Comparison of ENCODE assay signal across 28 cellular contexts in genomic region chr16:35142809-35143192, GRCh38.
"Had no signal": no experiment of that assay in that cellular context is flagged by ENCODE, and none has a peak within 500 bp of the region (broad histone marks: within the 10 kb centered on the region; RNA-seq: fewer than 3 reads in every experiment).

No MANE protein-coding gene starts in this region.

- H3K27me3 ChIP-seq: MG63, SJSA1 had no signal

- ATAC-seq: Panc1, Right ventricle myocardium inferior had no signal

- H3K36me3 ChIP-seq: MG63, SJSA1 had no signal

- H3K27ac ChIP-seq: PC-9, RWPE1, SJSA1 had no signal

- DNase-seq: Kasumi-1, KG1, MG63, NCI-H1048, NCI-H1092 treated with DMSO at 0.1 percent for 48 hours, NCI-H1105 treated with DMSO at 0.1 percent for 48 hours, NCI-H1417, NCI-H1436, NCI-H146, NCI-H1694, NCI-H187, NCI-H2029 treated with DMSO at 0.1 percent for 48 hours, NCI-H2081 treated with DMSO at 0.1 percent for 48 hours, NCI-H2107, NCI-H2171, NCI-H226, NCI-H446 treated with DMSO at 0.1 percent for 48 hours, NCI-H510A, NCI-H524, NCI-H526, NCI-H69, NCI-H82, SW 1271 had no signal

- H3K4me3 ChIP-seq: MG63, PC-9, SJSA1 had no signal

- H3K9me3 ChIP-seq: MG63 had no signal

- H3K4me1 ChIP-seq: SJSA1 had no signal
